In genomic region chr21:45140944-45141343, GRCh38 we compare ENCODE assay signal across 5 cellular contexts.
DNase-seq lines count a peak whose midpoint lies in the region; ATAC-seq, FAIRE-seq and TF ChIP-seq lines count a peak whose summit lies in the region.
"Not testable (repeated sequence)": the region's sequence is repeated elsewhere in the genome, so short reads cannot be mapped to it uniquely, and the experiment has no call there.

No MANE protein-coding gene starts in this region.

- H3K27ac ChIP-seq in K562 (ENCODE audit: extremely low read depth, low read depth, low read length); endodermal cell (ENCODE audit: low read depth, low read length): not testable (repeated sequence)
- peak overlapping the region; percentile 25 to 77 for H3K27ac ChIP-seq in tibial artery

- H3K27me3 Mint-ChIP-seq in endodermal cell (ENCODE audit: insufficient read depth); osteocyte (ENCODE audit: unreplicated experiment): not testable (repeated sequence)

- intact Hi-C loops in K562 (cut with micrococcal nuclease), result loop anchor here (1.0 to 2.0 kb wide), 2 partner anchors 151 to 680 kb away; no protein-coding TSS in a partner anchor
- intact Hi-C loops in tibial artery (cut with DNase I; ENCODE audit: low total_unique reads), result not testable (repeated sequence)

- not testable (repeated sequence) for H3K9me1 ChIP-seq in K562 (ENCODE audit: control insufficient read depth, insufficient read depth, low read length)

- H3K4me1 ChIP-seq in K562 (replicated peaks in 1 of 2; ENCODE audit: control insufficient read depth in 2 of 2, insufficient read depth in 2 of 2, low read length in 2 of 2) (peaks cover 19 to 23% of the 10 kb centered on the region in 2 experiments; a peak in 4 of 5 replicates), tibial artery (peaks cover 0 to 95% (median 46%) of the 10 kb centered on the region in 4 donors)
- not testable (repeated sequence) for H3K4me1 ChIP-seq in endodermal cell (ENCODE audit: control insufficient read depth, insufficient read depth, low read length)

- not testable (repeated sequence) for H2AFZ ChIP-seq in K562 (ENCODE audit: low read depth, low read length)

- ATAC-seq in K562, result not testable (repeated sequence)

- TF ChIP-seq RAD21 in K562 (CRISPR knock-in tag; conservative IDR thresholded peaks at IDR 0.05 in 1 of 2, IDR thresholded peaks at IDR 0.05 in 1 of 2), result not testable (repeated sequence)

- H3K27ac Mint-ChIP-seq in endodermal cell; osteocyte (ENCODE audit: unreplicated experiment): not testable (repeated sequence)

- TF ChIP-seq CTCF in K562 (IDR thresholded peaks at IDR 0.05 in 2 of 3, conservative IDR thresholded peaks at IDR 0.05 in 1 of 3; ENCODE audit: insufficient read depth in 2 of 3, low read depth in 1 of 3, low read length in 3 of 3); endodermal cell (conservative IDR thresholded peaks at IDR 0.05); osteocyte (IDR thresholded peaks at IDR 0.05); tibial artery (IDR thresholded peaks at IDR 0.05): not testable (repeated sequence)

- H3K36me3 Mint-ChIP-seq in endodermal cell (ENCODE audit: low read depth), result not testable (repeated sequence)
- peaks cover 19% of the 10 kb centered on the region for H3K36me3 Mint-ChIP-seq in osteocyte (ENCODE audit: unreplicated experiment)

- not testable (repeated sequence) for H3K4me3 ChIP-seq in K562; endodermal cell (ENCODE audit: low read length); tibial artery

- not testable (repeated sequence) for H3K9me3 ChIP-seq in K562 (replicated peaks; ENCODE audit: control insufficient read depth, insufficient read depth, low read depth, low read length); endodermal cell (ENCODE audit: control insufficient read depth, low read length); tibial artery

- not testable (repeated sequence) for H3K9me3 Mint-ChIP-seq in endodermal cell; osteocyte (ENCODE audit: unreplicated experiment)

- H4K20me1 ChIP-seq in K562 (replicated peaks; ENCODE audit: control insufficient read depth, insufficient read depth, low read length), result not testable (repeated sequence)

- not testable (repeated sequence) for H3K4me3 Mint-ChIP-seq in endodermal cell; osteocyte (ENCODE audit: unreplicated experiment)

- not testable (repeated sequence) for H3K36me3 ChIP-seq in K562 (ENCODE audit: control insufficient read depth, insufficient read depth, low read length); endodermal cell (ENCODE audit: control insufficient read depth, insufficient read depth, low read length)
- peaks cover 21 to 29% (median 25%) of the 10 kb centered on the region in 3 donors for H3K36me3 ChIP-seq in tibial artery

- not testable (repeated sequence) for H3K9ac ChIP-seq in K562 (ENCODE audit: insufficient read depth in 1 of 2, low read depth in 2 of 2, low read length in 2 of 2); endodermal cell (ENCODE audit: extremely low read depth, low read length, poor library complexity, severe bottlenecking)

- H3K27me3 ChIP-seq in K562 (ENCODE audit: control insufficient read depth in 2 of 2, insufficient read depth in 2 of 2, low read length in 2 of 2); endodermal cell (ENCODE audit: control insufficient read depth, insufficient read depth, low read length, poor library complexity, severe bottlenecking); tibial artery: not testable (repeated sequence)

- in situ Hi-C loops in K562 (cut with MboI), result loop anchor here (10.0 kb wide), 1 partner anchor 684 kb away; no protein-coding TSS in a partner anchor

- POLR2A ChIA-PET in K562 (lab: Yijun Ruan, JAX), result interaction anchor here (0.7 to 3.4 kb wide), 3 partner anchors 11 to 332 kb away, joined by 3 to 13 read pairs (median 3); no protein-coding TSS in a partner anchor

- not testable (repeated sequence) for H3K79me2 ChIP-seq in K562 (ENCODE audit: control insufficient read depth, insufficient read depth, low read length)

- FAIRE-seq in K562 (lab: Jason Lieb, UNC), result not testable (repeated sequence)

- BruUV-seq in K562 (replicated peaks; lab: Mats Ljungman, UMichigan), result not testable (repeated sequence)

- CTCF ChIA-PET in K562 (lab: Yijun Ruan, JAX; ENCODE audit: low intra/inter-chr PET ratio), result interaction anchor here (0.6 to 3.5 kb wide), 7 partner anchors 105 to 680 kb away, joined by 3 to 43 read pairs (median 5); no protein-coding TSS in a partner anchor

- H3K4me1 Mint-ChIP-seq in endodermal cell, result not testable (repeated sequence)
- H3K4me1 Mint-ChIP-seq in osteocyte (ENCODE audit: unreplicated experiment), result peaks cover 55% of the 10 kb centered on the region

- not testable (repeated sequence) for TF ChIP-seq POLR2A in K562 (conservative IDR thresholded peaks at IDR 0.05)

- TF ChIP-seq EP300 in K562 (IDR thresholded peaks at IDR 0.05; ENCODE audit: low read length), result not testable (repeated sequence)

- 70% methylated on average over 4 of the region's 4 CpGs for WGBS in K562 (ENCODE audit: insufficient coverage, low coverage, missing lambda C conversion rate)
- 87 to 94% methylated on average over 3 to 4 of the region's 4 CpGs for WGBS in endodermal cell (ENCODE audit: insufficient coverage in 1 of 2, insufficient read length in 1 of 2), 2 experiments

- H3K4me2 ChIP-seq in K562 (ENCODE audit: insufficient read depth, low read length), result not testable (repeated sequence)

- DNase-seq in NCI-H2171 treated with DMSO at 0.1 percent for 48 hours (lab: John Stamatoyannopoulos, UW), result peak; percentile 25
- DNase-seq in K562 (ENCODE audit: extremely low read depth in 1 of 4, low spot score in 3 of 4); tibial artery: not testable (repeated sequence)
- DNase-seq in endodermal cell, result peak; percentile 6
- DNase-seq in osteocyte (ENCODE audit: extremely low spot score, unreplicated experiment), result peak; percentile 46

TF ChIP-seq in K562, 482 proteins besides CTCF, POLR2A, EP300 and RAD21:
- peak; percentile 36; the same call in 1 of the 2 replicates for TF ChIP-seq NFIC (IDR thresholded peaks at IDR 0.05)
TF ChIP-seq in K562: peak in this region for 1; not testable (repeated sequence) for 481.
